ENCODE assay signal across 12 cellular contexts in genomic region chr15:80978685-80979084, GRCh38. TPM values are rescaled to one million over a fixed set of nuclear protein-coding genes. Genes with fewer than 3 reads are reported as not detected.
DNase-seq lines count a peak whose midpoint lies in the region; ATAC-seq and TF ChIP-seq lines count a peak whose summit lies in the region.
"Had no signal": no experiment of that assay in that cellular context is flagged by ENCODE, and none has a peak within 500 bp of the region (broad histone marks: within the 10 kb centered on the region; RNA-seq: fewer than 3 reads in every experiment).

No MANE protein-coding gene starts in this region.

- ATAC-seq in GM18520 (IDR thresholded peaks at IDR 0.05; ENCODE audit: unreplicated experiment) = no peak
- ATAC-seq: mucosa of descending colon had no signal

- H3K9ac ChIP-seq in OCI-LY1 (ENCODE audit: low read length) (no peak overlapping the region), mammary epithelial cell (ENCODE audit: insufficient read depth, low read length) (no peak overlapping the region)

- dilution Hi-C loops in mammary epithelial cell (cut with HindIII; ENCODE audit: low sequenced_read_pairs) = no loop called here

- H3K79me2 ChIP-seq in OCI-LY1 (ENCODE audit: insufficient read depth, low read length) = peaks cover 7% of the 10 kb centered on the region; the same call in 1 of the 2 replicates
- H3K79me2 ChIP-seq in mammary epithelial cell (ENCODE audit: insufficient read depth, low read length) = peaks cover 59% of the 10 kb centered on the region

- H3K4me1 ChIP-seq in OCI-LY1 (ENCODE audit: insufficient read depth, low read length, severe bottlenecking) (peaks cover 11% of the 10 kb centered on the region), mammary epithelial cell (ENCODE audit: insufficient read depth, low read length) (no peaks in the 10 kb centered on the region)

- TF ChIP-seq CTCF in OCI-LY1 (IDR thresholded peaks at IDR 0.05; ENCODE audit: low read length) (no peak), mammary epithelial cell (conservative IDR thresholded peaks at IDR 0.05 in 1 of 2, IDR thresholded peaks at IDR 0.05 in 1 of 2; ENCODE audit: extremely low read depth in 1 of 2, insufficient read depth in 1 of 2, low read depth in 1 of 2, low read length in 2 of 2) (no peak)

- CTCF ChIA-PET in activated CD4-positive, alpha-beta memory T cell treated with anti-CD3 and anti-CD28 coated beads for 36 hours (lab: Charles Lee) = interaction anchor here (1.4 to 2.1 kb wide), 3 partner anchors 8 to 287 kb away, joined by 6 to 28 read pairs (median 8); no protein-coding TSS in a partner anchor
- CTCF ChIA-PET in activated CD4-positive, alpha-beta memory T cell treated with anti-CD3 and anti-CD28 coated beads, Interleukin-2, amount 10 ng/mL, durations not matched to agents 7 days and 5 days (lab: Charles Lee) = interaction anchor here (1.6 to 5.4 kb wide), 4 partner anchors 9 to 288 kb away, joined by 5 to 48 read pairs (median 7); no protein-coding TSS in a partner anchor
- CTCF ChIA-PET in mammary epithelial cell (lab: Charles Lee; ENCODE audit: low non-redundant PET) = no interaction called here

- no peak for DNase-seq in activated CD4-positive, alpha-beta memory T cell treated with anti-CD3 and anti-CD28 coated beads for 36 hours
- no peak for DNase-seq in activated CD4-positive, alpha-beta memory T cell treated with anti-CD3 and anti-CD28 coated beads, Interleukin-2, amount 10 ng/mL, durations not matched to agents 7 days and 5 days
- DNase-seq in mammary epithelial cell = no peak
- peak; percentile 65 for DNase-seq in renal cortical epithelial cell (ENCODE audit: low read depth)
- DNase-seq in posterior vena cava (ENCODE audit: low spot score) = no peak
- no peak for DNase-seq in stimulated activated naive CD4-positive, alpha-beta T cell treated with Interleukin-2 at 50 U/mL for 16 hours (lab: John Stamatoyannopoulos, UW)
- DNase-seq: activated CD4-positive, alpha-beta T cell treated with anti-CD3 and anti-CD28 coated beads, Interleukin-2, amount 10 ng/mL, durations not matched to agents 24 days and 14 days; mucosa of descending colon; NCI-H446 treated with DMSO at 0.1 percent for 48 hours; retina had no signal

- in situ Hi-C loops in mammary epithelial cell (cut with MboI; ENCODE audit: low sequenced_read_pairs in 2 of 2) = loop anchor here in 1 of 2 donors (10.0 kb wide), 1 partner anchor 524 kb away; no protein-coding TSS in a partner anchor

- H3K27ac Mint-ChIP-seq in activated CD4-positive, alpha-beta memory T cell treated with anti-CD3 and anti-CD28 coated beads for 36 hours = peak overlapping the region; percentile 8
- H3K27ac Mint-ChIP-seq in activated CD4-positive, alpha-beta memory T cell treated with anti-CD3 and anti-CD28 coated beads, Interleukin-2, amount 10 ng/mL, durations not matched to agents 7 days and 5 days = no peak overlapping the region
- H3K27ac Mint-ChIP-seq: activated CD4-positive, alpha-beta T cell treated with anti-CD3 and anti-CD28 coated beads, Interleukin-2, amount 10 ng/mL, durations not matched to agents 24 days and 14 days had no signal

- 100% methylated on average over 1 of the region's 1 CpG for WGBS in mammary epithelial cell (ENCODE audit: low coverage, missing lambda C conversion rate)

- 0 out of 2 replicates have a peak, but pooled peaks cover 8% of the 10 kb centered on the region for H3F3A ChIP-seq in OCI-LY1 (ENCODE audit: insufficient read depth, low read length)

- no peaks in the 10 kb centered on the region for H3K9me3 ChIP-seq in OCI-LY1 (ENCODE audit: low read length)
- H3K9me3 ChIP-seq in mammary epithelial cell (replicated peaks; ENCODE audit: insufficient read depth, low read length) = no peaks in the 10 kb centered on the region
- H3K9me3 ChIP-seq: mucosa of descending colon had no signal

- no peaks in the 10 kb centered on the region for H3K9me2 ChIP-seq in OCI-LY1 (ENCODE audit: low read depth, low read length)

- H2AFZ ChIP-seq in OCI-LY1 (ENCODE audit: low read length) = no peak overlapping the region
- H2AFZ ChIP-seq in mammary epithelial cell (ENCODE audit: low read depth, low read length) = no peak overlapping the region

- peaks cover 48% of the 10 kb centered on the region for H3K4me1 Mint-ChIP-seq in activated CD4-positive, alpha-beta memory T cell treated with anti-CD3 and anti-CD28 coated beads for 36 hours (ENCODE audit: low read depth)
- H3K4me1 Mint-ChIP-seq in activated CD4-positive, alpha-beta memory T cell treated with anti-CD3 and anti-CD28 coated beads, Interleukin-2, amount 10 ng/mL, durations not matched to agents 7 days and 5 days = peaks cover 66% of the 10 kb centered on the region

- H4K20me1 ChIP-seq in OCI-LY1 (ENCODE audit: insufficient read depth, low read length) (no peaks in the 10 kb centered on the region), mammary epithelial cell (ENCODE audit: insufficient read depth, low read length) (peaks cover 3% of the 10 kb centered on the region)

- H3K27ac ChIP-seq in OCI-LY1 (ENCODE audit: low read depth, low read length, poor library complexity, severe bottlenecking) = peak overlapping the region; percentile 42
- H3K27ac ChIP-seq in mammary epithelial cell (ENCODE audit: insufficient read depth, low read depth, low read length) = no peak overlapping the region

- intact Hi-C loops in activated CD4-positive, alpha-beta memory T cell treated with anti-CD3 and anti-CD28 coated beads for 36 hours (cut with micrococcal nuclease) = loop anchor here (10.0 kb wide), 1 partner anchor 394 kb away; no protein-coding TSS in a partner anchor
- intact Hi-C loops in mammary epithelial cell (cut with micrococcal nuclease) = no loop called here
- intact Hi-C loops in posterior vena cava (cut with DNase I) = loop anchor here (10.0 kb wide), 3 partner anchors 204 to 524 kb away; partner anchors contain the start of gene CEMIP (in 1 of the 2)

- H3K9me3 Mint-ChIP-seq in activated CD4-positive, alpha-beta memory T cell treated with anti-CD3 and anti-CD28 coated beads for 36 hours = no peaks in the 10 kb centered on the region
- H3K9me3 Mint-ChIP-seq in activated CD4-positive, alpha-beta memory T cell treated with anti-CD3 and anti-CD28 coated beads, Interleukin-2, amount 10 ng/mL, durations not matched to agents 7 days and 5 days = no peaks in the 10 kb centered on the region
- H3K9me3 Mint-ChIP-seq: activated CD4-positive, alpha-beta T cell treated with anti-CD3 and anti-CD28 coated beads, Interleukin-2, amount 10 ng/mL, durations not matched to agents 24 days and 14 days had no signal

- H3K36me3 Mint-ChIP-seq in activated CD4-positive, alpha-beta memory T cell treated with anti-CD3 and anti-CD28 coated beads for 36 hours = peaks cover 39% of the 10 kb centered on the region
- peaks cover 58% of the 10 kb centered on the region for H3K36me3 Mint-ChIP-seq in activated CD4-positive, alpha-beta memory T cell treated with anti-CD3 and anti-CD28 coated beads, Interleukin-2, amount 10 ng/mL, durations not matched to agents 7 days and 5 days (ENCODE audit: low read depth)

- BruUV-seq in mammary epithelial cell (replicated peaks; lab: Mats Ljungman, UMichigan) = TSS peak; percentile 74

- H3K27me3 ChIP-seq in OCI-LY1 (ENCODE audit: insufficient read depth, low read length) = no peaks in the 10 kb centered on the region
- H3K27me3 ChIP-seq in mammary epithelial cell (ENCODE audit: insufficient read depth, low read length) = no peaks in the 10 kb centered on the region

- H3K4me3 Mint-ChIP-seq in activated CD4-positive, alpha-beta memory T cell treated with anti-CD3 and anti-CD28 coated beads for 36 hours = no peak overlapping the region
- no peak overlapping the region for H3K4me3 Mint-ChIP-seq in activated CD4-positive, alpha-beta memory T cell treated with anti-CD3 and anti-CD28 coated beads, Interleukin-2, amount 10 ng/mL, durations not matched to agents 7 days and 5 days
- H3K4me3 Mint-ChIP-seq: activated CD4-positive, alpha-beta T cell treated with anti-CD3 and anti-CD28 coated beads, Interleukin-2, amount 10 ng/mL, durations not matched to agents 24 days and 14 days had no signal

- H3K4me3 ChIP-seq in OCI-LY1 (ENCODE audit: low read depth, low read length, poor library complexity, severe bottlenecking) (no peak overlapping the region), mammary epithelial cell (replicated peaks in 1 of 3; ENCODE audit: insufficient read depth in 1 of 3, low read depth in 2 of 3, low read length in 3 of 3) (no peak overlapping the region)
- H3K4me3 ChIP-seq: mucosa of descending colon had no signal

- no peak overlapping the region for H3K4me2 ChIP-seq in OCI-LY1 (ENCODE audit: low read length)
- H3K4me2 ChIP-seq in mammary epithelial cell (ENCODE audit: insufficient read depth, low read depth, low read length) = no peak overlapping the region

- POLR2A ChIA-PET in activated CD4-positive, alpha-beta memory T cell treated with anti-CD3 and anti-CD28 coated beads for 36 hours (lab: Charles Lee) = no interaction called here
- POLR2A ChIA-PET in activated CD4-positive, alpha-beta memory T cell treated with anti-CD3 and anti-CD28 coated beads, Interleukin-2, amount 10 ng/mL, durations not matched to agents 7 days and 5 days (lab: Charles Lee) = no interaction called here

- peaks cover 48% of the 10 kb centered on the region for H3K36me3 ChIP-seq in OCI-LY1 (ENCODE audit: insufficient read depth, low read length)
- H3K36me3 ChIP-seq in mammary epithelial cell (ENCODE audit: insufficient read depth, low read length) = peaks cover 5% of the 10 kb centered on the region

- no peaks in the 10 kb centered on the region for H3K27me3 Mint-ChIP-seq in activated CD4-positive, alpha-beta memory T cell treated with anti-CD3 and anti-CD28 coated beads for 36 hours
- no peaks in the 10 kb centered on the region for H3K27me3 Mint-ChIP-seq in activated CD4-positive, alpha-beta memory T cell treated with anti-CD3 and anti-CD28 coated beads, Interleukin-2, amount 10 ng/mL, durations not matched to agents 7 days and 5 days
- H3K27me3 Mint-ChIP-seq: activated CD4-positive, alpha-beta T cell treated with anti-CD3 and anti-CD28 coated beads, Interleukin-2, amount 10 ng/mL, durations not matched to agents 24 days and 14 days had no signal

RNA-seq across cellular contexts. Expression of gene MESD, which starts 10.9 kb away (rescaled TPM):
- total RNA-seq in activated CD4-positive, alpha-beta memory T cell treated with anti-CD3 and anti-CD28 coated beads for 36 hours = 10 to 100 TPM; 20.0 to 20.5 TPM
- total RNA-seq in activated CD4-positive, alpha-beta memory T cell treated with anti-CD3 and anti-CD28 coated beads, Interleukin-2, amount 10 ng/mL, durations not matched to agents 7 days and 5 days = 10 to 100 TPM; 34.5 to 36.1 TPM
- total RNA-seq in mammary epithelial cell (10 to 100 TPM; 13.2 to 25.9 TPM), renal cortical epithelial cell (17.5 and 24.9 TPM in 2 replicates), posterior vena cava (10 to 100 TPM; 21.0 to 24.1 TPM)
- 15.7 TPM for polyA plus RNA-seq in mammary epithelial cell
- polyA minus RNA-seq in mammary epithelial cell = 26.1 TPM

RNA-seq across cellular contexts. Expression of gene TLNRD1, which starts 22.0 kb away (rescaled TPM):
- 10 to 100 TPM; 23.5 to 25.4 TPM for total RNA-seq in activated CD4-positive, alpha-beta memory T cell treated with anti-CD3 and anti-CD28 coated beads for 36 hours
- 10 to 100 TPM; 47.1 to 48.8 TPM for total RNA-seq in activated CD4-positive, alpha-beta memory T cell treated with anti-CD3 and anti-CD28 coated beads, Interleukin-2, amount 10 ng/mL, durations not matched to agents 7 days and 5 days
- total RNA-seq in mammary epithelial cell = 10 to 100 TPM; 16.8 to 18.1 TPM
- 10.0 TPM for polyA plus RNA-seq in mammary epithelial cell
- 5.0 TPM for polyA minus RNA-seq in mammary epithelial cell
- total RNA-seq in renal cortical epithelial cell = 10.8 and 17.2 TPM in 2 replicates
- 10 to 100 TPM; 17.6 to 24.2 TPM for total RNA-seq in posterior vena cava
